In the genomic region with DNA sequence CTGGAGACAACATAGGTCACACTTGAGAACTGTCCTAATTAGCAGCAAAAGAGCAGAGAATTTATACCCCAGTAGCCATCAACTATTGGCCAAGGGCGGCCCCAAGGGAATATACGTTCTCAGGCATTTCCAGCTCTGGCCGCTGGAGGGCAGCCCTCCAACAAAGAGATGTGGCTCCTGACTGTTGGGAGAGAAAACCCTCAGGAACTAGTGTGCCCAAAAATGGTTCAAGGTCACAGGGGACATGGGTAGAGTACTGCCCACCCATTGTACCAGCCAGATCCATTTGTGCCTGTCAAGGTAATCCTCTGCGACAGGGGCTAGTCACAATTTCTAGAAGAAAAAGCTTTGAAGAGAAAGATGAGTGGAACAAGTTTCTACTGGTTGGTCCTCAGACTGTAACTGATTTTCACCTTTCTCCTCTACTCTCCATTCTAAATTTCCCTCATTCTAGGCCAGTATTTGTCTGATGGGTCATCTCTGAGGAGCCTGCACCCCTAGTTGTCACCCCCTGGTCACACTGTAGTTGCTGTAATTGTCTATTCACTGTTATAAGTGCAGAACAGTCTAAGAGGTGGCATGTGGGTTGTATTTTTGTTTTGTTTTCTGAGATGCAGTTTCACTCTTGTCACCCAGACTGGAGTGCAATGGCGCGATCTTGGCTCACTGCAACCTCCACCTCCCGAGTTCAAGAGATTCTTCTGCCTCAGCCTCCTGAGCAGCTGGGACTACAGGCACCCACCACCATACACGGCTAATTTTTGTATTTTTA, we compare ENCODE assay signal across 1 cellular context.
TF ChIP-seq lines count a peak whose summit lies in the region.

No MANE protein-coding gene starts in this region.

TF ChIP-seq in HEK293, 187 proteins besides CTCF, POLR2A, EP300 and RAD21 (continued from another document):
- TF ChIP-seq, protein P1, sequence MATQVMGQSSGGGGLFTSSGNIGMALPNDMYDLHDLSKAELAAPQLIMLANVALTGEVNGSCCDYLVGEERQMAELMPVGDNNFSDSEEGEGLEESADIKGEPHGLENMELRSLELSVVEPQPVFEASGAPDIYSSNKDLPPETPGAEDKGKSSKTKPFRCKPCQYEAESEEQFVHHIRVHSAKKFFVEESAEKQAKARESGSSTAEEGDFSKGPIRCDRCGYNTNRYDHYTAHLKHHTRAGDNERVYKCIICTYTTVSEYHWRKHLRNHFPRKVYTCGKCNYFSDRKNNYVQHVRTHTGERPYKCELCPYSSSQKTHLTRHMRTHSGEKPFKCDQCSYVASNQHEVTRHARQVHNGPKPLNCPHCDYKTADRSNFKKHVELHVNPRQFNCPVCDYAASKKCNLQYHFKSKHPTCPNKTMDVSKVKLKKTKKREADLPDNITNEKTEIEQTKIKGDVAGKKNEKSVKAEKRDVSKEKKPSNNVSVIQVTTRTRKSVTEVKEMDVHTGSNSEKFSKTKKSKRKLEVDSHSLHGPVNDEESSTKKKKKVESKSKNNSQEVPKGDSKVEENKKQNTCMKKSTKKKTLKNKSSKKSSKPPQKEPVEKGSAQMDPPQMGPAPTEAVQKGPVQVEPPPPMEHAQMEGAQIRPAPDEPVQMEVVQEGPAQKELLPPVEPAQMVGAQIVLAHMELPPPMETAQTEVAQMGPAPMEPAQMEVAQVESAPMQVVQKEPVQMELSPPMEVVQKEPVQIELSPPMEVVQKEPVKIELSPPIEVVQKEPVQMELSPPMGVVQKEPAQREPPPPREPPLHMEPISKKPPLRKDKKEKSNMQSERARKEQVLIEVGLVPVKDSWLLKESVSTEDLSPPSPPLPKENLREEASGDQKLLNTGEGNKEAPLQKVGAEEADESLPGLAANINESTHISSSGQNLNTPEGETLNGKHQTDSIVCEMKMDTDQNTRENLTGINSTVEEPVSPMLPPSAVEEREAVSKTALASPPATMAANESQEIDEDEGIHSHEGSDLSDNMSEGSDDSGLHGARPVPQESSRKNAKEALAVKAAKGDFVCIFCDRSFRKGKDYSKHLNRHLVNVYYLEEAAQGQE (tag by site-specific recombination; IDR thresholded peaks at IDR 0.05), result no peak
- no peak for TF ChIP-seq ZFP3 (tag by site-specific recombination; IDR thresholded peaks at IDR 0.05; ENCODE audit: low read depth)
- TF ChIP-seq, protein P2, sequence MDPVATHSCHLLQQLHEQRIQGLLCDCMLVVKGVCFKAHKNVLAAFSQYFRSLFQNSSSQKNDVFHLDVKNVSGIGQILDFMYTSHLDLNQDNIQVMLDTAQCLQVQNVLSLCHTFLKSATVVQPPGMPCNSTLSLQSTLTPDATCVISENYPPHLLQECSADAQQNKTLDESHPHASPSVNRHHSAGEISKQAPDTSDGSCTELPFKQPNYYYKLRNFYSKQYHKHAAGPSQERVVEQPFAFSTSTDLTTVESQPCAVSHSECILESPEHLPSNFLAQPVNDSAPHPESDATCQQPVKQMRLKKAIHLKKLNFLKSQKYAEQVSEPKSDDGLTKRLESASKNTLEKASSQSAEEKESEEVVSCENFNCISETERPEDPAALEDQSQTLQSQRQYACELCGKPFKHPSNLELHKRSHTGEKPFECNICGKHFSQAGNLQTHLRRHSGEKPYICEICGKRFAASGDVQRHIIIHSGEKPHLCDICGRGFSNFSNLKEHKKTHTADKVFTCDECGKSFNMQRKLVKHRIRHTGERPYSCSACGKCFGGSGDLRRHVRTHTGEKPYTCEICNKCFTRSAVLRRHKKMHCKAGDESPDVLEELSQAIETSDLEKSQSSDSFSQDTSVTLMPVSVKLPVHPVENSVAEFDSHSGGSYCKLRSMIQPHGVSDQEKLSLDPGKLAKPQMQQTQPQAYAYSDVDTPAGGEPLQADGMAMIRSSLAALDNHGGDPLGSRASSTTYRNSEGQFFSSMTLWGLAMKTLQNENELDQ (tag by site-specific recombination; IDR thresholded peaks at IDR 0.05; ENCODE audit: low read depth), result no peak
- TF ChIP-seq, protein P3, sequence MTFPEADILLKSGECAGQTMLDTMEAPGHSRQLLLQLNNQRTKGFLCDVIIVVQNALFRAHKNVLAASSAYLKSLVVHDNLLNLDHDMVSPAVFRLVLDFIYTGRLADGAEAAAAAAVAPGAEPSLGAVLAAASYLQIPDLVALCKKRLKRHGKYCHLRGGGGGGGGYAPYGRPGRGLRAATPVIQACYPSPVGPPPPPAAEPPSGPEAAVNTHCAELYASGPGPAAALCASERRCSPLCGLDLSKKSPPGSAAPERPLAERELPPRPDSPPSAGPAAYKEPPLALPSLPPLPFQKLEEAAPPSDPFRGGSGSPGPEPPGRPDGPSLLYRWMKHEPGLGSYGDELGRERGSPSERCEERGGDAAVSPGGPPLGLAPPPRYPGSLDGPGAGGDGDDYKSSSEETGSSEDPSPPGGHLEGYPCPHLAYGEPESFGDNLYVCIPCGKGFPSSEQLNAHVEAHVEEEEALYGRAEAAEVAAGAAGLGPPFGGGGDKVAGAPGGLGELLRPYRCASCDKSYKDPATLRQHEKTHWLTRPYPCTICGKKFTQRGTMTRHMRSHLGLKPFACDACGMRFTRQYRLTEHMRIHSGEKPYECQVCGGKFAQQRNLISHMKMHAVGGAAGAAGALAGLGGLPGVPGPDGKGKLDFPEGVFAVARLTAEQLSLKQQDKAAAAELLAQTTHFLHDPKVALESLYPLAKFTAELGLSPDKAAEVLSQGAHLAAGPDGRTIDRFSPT (tag by site-specific recombination; IDR thresholded peaks at IDR 0.05), result peak; percentile 28; the same call in 1 of the 2 replicates
- TF ChIP-seq FEZF1 (tag by site-specific recombination; IDR thresholded peaks at IDR 0.05), result peak; percentile 31; the same call in 1 of the 2 replicates
- TF ChIP-seq, protein P4, sequence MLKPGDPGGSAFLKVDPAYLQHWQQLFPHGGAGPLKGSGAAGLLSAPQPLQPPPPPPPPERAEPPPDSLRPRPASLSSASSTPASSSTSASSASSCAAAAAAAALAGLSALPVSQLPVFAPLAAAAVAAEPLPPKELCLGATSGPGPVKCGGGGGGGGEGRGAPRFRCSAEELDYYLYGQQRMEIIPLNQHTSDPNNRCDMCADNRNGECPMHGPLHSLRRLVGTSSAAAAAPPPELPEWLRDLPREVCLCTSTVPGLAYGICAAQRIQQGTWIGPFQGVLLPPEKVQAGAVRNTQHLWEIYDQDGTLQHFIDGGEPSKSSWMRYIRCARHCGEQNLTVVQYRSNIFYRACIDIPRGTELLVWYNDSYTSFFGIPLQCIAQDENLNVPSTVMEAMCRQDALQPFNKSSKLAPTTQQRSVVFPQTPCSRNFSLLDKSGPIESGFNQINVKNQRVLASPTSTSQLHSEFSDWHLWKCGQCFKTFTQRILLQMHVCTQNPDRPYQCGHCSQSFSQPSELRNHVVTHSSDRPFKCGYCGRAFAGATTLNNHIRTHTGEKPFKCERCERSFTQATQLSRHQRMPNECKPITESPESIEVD (tag by site-specific recombination; IDR thresholded peaks at IDR 0.05), result no peak
- peak; percentile 80 for TF ChIP-seq ZNF654 (tag by site-specific recombination; IDR thresholded peaks at IDR 0.05; ENCODE audit: low read depth)
